In genomic region chr15:34366271-34367043, GRCh38 we compare ENCODE assay signal across 1 cellular context.
A peak's percentile ranks its signal among the peaks of the same experiment; 100 is the strongest.
TF ChIP-seq lines count a peak whose summit lies in the region.

No MANE protein-coding gene starts in this region.

TF ChIP-seq in HEK293, 187 proteins besides CTCF, POLR2A, EP300 and RAD21 (continued from another document):
- TF ChIP-seq REST (tag by site-specific recombination; IDR thresholded peaks at IDR 0.05): no peak
- TF ChIP-seq ZNF473 (tag by site-specific recombination; IDR thresholded peaks at IDR 0.05): no peak
- TF ChIP-seq ZNF362 (tag by site-specific recombination; IDR thresholded peaks at IDR 0.05): no peak
- no peak for TF ChIP-seq ZNF623 (tag by site-specific recombination; IDR thresholded peaks at IDR 0.05)
- TF ChIP-seq ZNF560 (tag by site-specific recombination; IDR thresholded peaks at IDR 0.05; ENCODE audit: borderline replicate concordance): no peak
- no peak for TF ChIP-seq ZNF138 (tag by site-specific recombination; IDR thresholded peaks at IDR 0.05; ENCODE audit: borderline replicate concordance)
- no peak for TF ChIP-seq TCF7L2 (IDR thresholded peaks at IDR 0.05; ENCODE audit: borderline replicate concordance, low read depth, low read length)
- no peak for TF ChIP-seq ZFP41 (tag by site-specific recombination; IDR thresholded peaks at IDR 0.05; ENCODE audit: borderline replicate concordance)
- no peak for TF ChIP-seq SCRT2 (tag by site-specific recombination; IDR thresholded peaks at IDR 0.05)
- TF ChIP-seq ZBTB7A (tag by site-specific recombination; IDR thresholded peaks at IDR 0.05; ENCODE audit: low read depth): no peak
- TF ChIP-seq ZNF555 (tag by site-specific recombination; conservative IDR thresholded peaks at IDR 0.05): no peak
- no peak for TF ChIP-seq ZNF658 (tag by site-specific recombination; IDR thresholded peaks at IDR 0.05)
- peak; percentile 65; the same call in 1 of the 2 replicates for TF ChIP-seq IKZF3 (tag by site-specific recombination; IDR thresholded peaks at IDR 0.05)
- TF ChIP-seq ZNF514 (tag by site-specific recombination; IDR thresholded peaks at IDR 0.05): no peak
- no peak for TF ChIP-seq ZNF366 (tag by site-specific recombination; conservative IDR thresholded peaks at IDR 0.05)
- no peak for TF ChIP-seq ZNF311 (tag by site-specific recombination; IDR thresholded peaks at IDR 0.05; ENCODE audit: borderline replicate concordance)
- no peak for TF ChIP-seq ZNF664 (tag by site-specific recombination; IDR thresholded peaks at IDR 0.05)
- TF ChIP-seq ZNF629 (tag by site-specific recombination; IDR thresholded peaks at IDR 0.05): no peak
- TF ChIP-seq ZNF202 (tag by site-specific recombination; IDR thresholded peaks at IDR 0.05; ENCODE audit: borderline replicate concordance): no peak
- no peak for TF ChIP-seq YY2 (tag by site-specific recombination; IDR thresholded peaks at IDR 0.05)
- no peak for TF ChIP-seq INSM2 (tag by site-specific recombination; IDR thresholded peaks at IDR 0.05)
- no peak for TF ChIP-seq ZNF707 (tag by site-specific recombination; IDR thresholded peaks at IDR 0.05)
- no peak for TF ChIP-seq ZNF837 (tag by site-specific recombination; IDR thresholded peaks at IDR 0.05)
- TF ChIP-seq ZBTB21 (tag by site-specific recombination; IDR thresholded peaks at IDR 0.05): no peak
- peak; percentile 26 for TF ChIP-seq ZBTB8A (tag by site-specific recombination; IDR thresholded peaks at IDR 0.05)
- TF ChIP-seq SALL2 (tag by site-specific recombination; IDR thresholded peaks at IDR 0.05; ENCODE audit: borderline replicate concordance): no peak
- TF ChIP-seq BCL11B (tag by site-specific recombination; IDR thresholded peaks at IDR 0.05; ENCODE audit: low read depth): no peak
- TF ChIP-seq ZFP3 (tag by site-specific recombination; IDR thresholded peaks at IDR 0.05; ENCODE audit: low read depth): no peak
- TF ChIP-seq ZNF350 (tag by site-specific recombination; IDR thresholded peaks at IDR 0.05): no peak
- TF ChIP-seq MEIS1 (CRISPR knock-in tag; IDR thresholded peaks at IDR 0.05; ENCODE audit: borderline replicate concordance): no peak
- peak; percentile 71; the same call in 1 of the 2 replicates for TF ChIP-seq GLIS2 (tag by site-specific recombination; IDR thresholded peaks at IDR 0.05)
- no peak for TF ChIP-seq ZNF549 (tag by site-specific recombination; IDR thresholded peaks at IDR 0.05)
- TF ChIP-seq ZNF843 (tag by site-specific recombination; IDR thresholded peaks at IDR 0.05): no peak
- no peak for TF ChIP-seq ZNF274 (IDR thresholded peaks at IDR 0.05; ENCODE audit: low read length)
- no peak for TF ChIP-seq ZNF274 (tag by site-specific recombination; IDR thresholded peaks at IDR 0.05; ENCODE audit: borderline replicate concordance)
- TF ChIP-seq SP7 (tag by site-specific recombination; IDR thresholded peaks at IDR 0.05): peak; percentile 55; the same call in 1 of the 2 replicates
- TF ChIP-seq ZNF548 (tag by site-specific recombination; IDR thresholded peaks at IDR 0.05): no peak
- TF ChIP-seq ZNF610 (tag by site-specific recombination; IDR thresholded peaks at IDR 0.05; ENCODE audit: borderline replicate concordance): no peak
- no peak for TF ChIP-seq ZNF48 (tag by site-specific recombination; IDR thresholded peaks at IDR 0.05)
- no peak for TF ChIP-seq ZNF155 (tag by site-specific recombination; IDR thresholded peaks at IDR 0.05)
- TF ChIP-seq GLIS1 (tag by site-specific recombination; IDR thresholded peaks at IDR 0.05): peak; percentile 91
- no peak for TF ChIP-seq ZNF280D (tag by site-specific recombination; IDR thresholded peaks at IDR 0.05)
- TF ChIP-seq SETDB1 (IDR thresholded peaks at IDR 0.05; ENCODE audit: insufficient read length, low read length): no peak
- TF ChIP-seq ZBTB20 (tag by site-specific recombination; IDR thresholded peaks at IDR 0.05): peak; percentile 37; the same call in 1 of the 2 replicates
- TF ChIP-seq ZNF148 (tag by site-specific recombination; IDR thresholded peaks at IDR 0.05; ENCODE audit: borderline replicate concordance): no peak
- no peak for TF ChIP-seq ZNF292 (tag by site-specific recombination; IDR thresholded peaks at IDR 0.05; ENCODE audit: borderline replicate concordance, low read depth)
- no peak for TF ChIP-seq ZNF423 (tag by site-specific recombination; IDR thresholded peaks at IDR 0.05)
- peak; percentile 10 for TF ChIP-seq ZBTB26 (tag by site-specific recombination; optimal IDR thresholded peaks at IDR 0.05)
- TF ChIP-seq ZNF2 (tag by site-specific recombination; IDR thresholded peaks at IDR 0.05): no peak
